12 cellular contexts compared by ENCODE assay signal in genomic region chr1:103489881-103490280, GRCh38. TPM values are rescaled to one million over a fixed set of nuclear protein-coding genes. Genes with fewer than 3 reads are reported as not detected.
A peak's percentile ranks its signal among the peaks of the same experiment; 100 is the strongest.
DNase-seq lines count a peak whose midpoint lies in the region; ATAC-seq, FAIRE-seq and TF ChIP-seq lines count a peak whose summit lies in the region.
"Had no signal": no experiment of that assay in that cellular context is flagged by ENCODE, and none has a peak within 500 bp of the region (broad histone marks: within the 10 kb centered on the region; RNA-seq: fewer than 3 reads in every experiment).

No MANE protein-coding gene starts in this region.

- CTCF ChIA-PET in GM12878 (lab: Yijun Ruan, JAX): no interaction called here
- CTCF ChIA-PET in activated CD8-positive, alpha-beta T cell treated with anti-CD3 and anti-CD28 coated beads for 36 hours (lab: Charles Lee): no interaction called here

- peaks cover 5% of the 10 kb centered on the region for H3K27me3 Mint-ChIP-seq in activated CD8-positive, alpha-beta T cell treated with anti-CD3 and anti-CD28 coated beads for 36 hours

- RAD21 ChIA-PET in GM12878 (lab: Charles Lee; ENCODE audit: unreplicated experiment): no interaction called here

- no peak for TF ChIP-seq EP300 in GM12878 (IDR thresholded peaks at IDR 0.05; ENCODE audit: borderline replicate concordance in 1 of 2, control insufficient read depth in 1 of 2, low read depth in 2 of 2, low read length in 2 of 2)

- TF ChIP-seq CTCF in GM12878 (IDR thresholded peaks at IDR 0.05 in 2 of 3, conservative IDR thresholded peaks at IDR 0.05 in 1 of 3; ENCODE audit: control insufficient read depth in 2 of 3, extremely low read depth in 1 of 3, insufficient read depth in 1 of 3, low read depth in 3 of 3, low read length in 3 of 3) (no peak), mucosa of descending colon (IDR thresholded peaks at IDR 0.05) (no peak)
- no peak for TF ChIP-seq CTCF in activated CD8-positive, alpha-beta T cell treated with anti-CD3 and anti-CD28 coated beads for 36 hours (IDR thresholded peaks at IDR 0.05)

- H3K27ac Mint-ChIP-seq in activated CD8-positive, alpha-beta T cell treated with anti-CD3 and anti-CD28 coated beads for 36 hours: no peak overlapping the region
- H3K27ac Mint-ChIP-seq: mesothelial cell of epicardium had no signal

- H2AFZ ChIP-seq in GM12878 (ENCODE audit: control insufficient read depth, low read depth, low read length): no peak overlapping the region

- H3K4me1 ChIP-seq in GM12878 (ENCODE audit: control insufficient read depth, insufficient read depth, low read length): no peaks in the 10 kb centered on the region
- no peaks in the 10 kb centered on the region for H3K4me1 ChIP-seq in mucosa of descending colon (ENCODE audit: low read depth)
- H3K4me1 ChIP-seq: heart left ventricle had no signal

- SMC1A ChIA-PET in GM12878 (lab: Charles Lee; ENCODE audit: uncharacterized antibody, unreplicated experiment): no interaction called here

- intact Hi-C loops in GM12878 (cut with micrococcal nuclease; ENCODE audit: unreplicated experiment) (no loop called here), mucosa of descending colon (cut with DNase I, micrococcal nuclease) (no loop called here)
- intact Hi-C loops in activated CD8-positive, alpha-beta T cell treated with anti-CD3 and anti-CD28 coated beads for 36 hours (cut with micrococcal nuclease): no loop called here

- DNase-seq in GM12878 (ENCODE audit: low read depth, low spot score): no peak
- peak; percentile 88 for DNase-seq in renal cortical epithelial cell (ENCODE audit: low read depth)
- DNase-seq in mucosa of descending colon: no peak
- no peak for DNase-seq in activated CD8-positive, alpha-beta T cell treated with anti-CD3 and anti-CD28 coated beads for 36 hours
- no peak for DNase-seq in NCI-H2171 treated with DMSO at 0.1 percent for 48 hours (lab: John Stamatoyannopoulos, UW)
- DNase-seq: activated T-cell treated with anti-CD3 and anti-CD28 coated beads, Interleukin-2, amount 50 U/mL, for 1 hour; heart left ventricle; NCI-H1417 had no signal

- H3K4me3 ChIP-seq in GM12878: no peak overlapping the region
- H3K4me3 ChIP-seq in mucosa of descending colon: no peak overlapping the region
- H3K4me3 ChIP-seq: heart left ventricle had no signal

- peak; percentile 82 for ATAC-seq in GM19452 (IDR thresholded peaks at IDR 0.05; ENCODE audit: unreplicated experiment)
- ATAC-seq in HG03135 (IDR thresholded peaks at IDR 0.05; ENCODE audit: unreplicated experiment): peak; percentile 77
- ATAC-seq in GM12878: peak; percentile 39
- ATAC-seq in mucosa of descending colon: no peak
- no peak for ATAC-seq in activated CD8-positive, alpha-beta T cell treated with anti-CD3 and anti-CD28 coated beads for 36 hours
- ATAC-seq: heart left ventricle, sciatic nerve had no signal

- in situ Hi-C loops in GM12878 (cut with MboI): no loop called here

- peaks cover 2% of the 10 kb centered on the region for H3K9me3 Mint-ChIP-seq in activated CD8-positive, alpha-beta T cell treated with anti-CD3 and anti-CD28 coated beads for 36 hours

- BruUV-seq in GM12878 (replicated peaks; lab: Mats Ljungman, UMichigan): no TSS peak

- no peaks in the 10 kb centered on the region for H3K79me2 ChIP-seq in GM12878 (ENCODE audit: control insufficient read depth, insufficient read depth, low read length)

- H3K27ac ChIP-seq in GM12878 (ENCODE audit: control insufficient read depth, insufficient read depth): no peak overlapping the region
- H3K27ac ChIP-seq: heart left ventricle had no signal

- TF ChIP-seq RAD21 in GM12878 (IDR thresholded peaks at IDR 0.05; ENCODE audit: insufficient read depth, low read depth, low read length): no peak

- no peaks in the 10 kb centered on the region for H3K36me3 Mint-ChIP-seq in activated CD8-positive, alpha-beta T cell treated with anti-CD3 and anti-CD28 coated beads for 36 hours (ENCODE audit: low read depth)
- H3K36me3 Mint-ChIP-seq: mesothelial cell of epicardium had no signal

- no peak overlapping the region for H3K9ac ChIP-seq in GM12878 (ENCODE audit: control insufficient read depth, insufficient read depth, low read length)

- FAIRE-seq in GM12878 (lab: Jason Lieb, UNC): no peak

- no peak for TF ChIP-seq POLR2A in GM12878 (IDR thresholded peaks at IDR 0.05; ENCODE audit: low read depth, low read length)

- H4K20me1 ChIP-seq in GM12878 (ENCODE audit: control insufficient read depth, insufficient read depth): no peaks in the 10 kb centered on the region

- H3K27me3 ChIP-seq in GM12878 (replicated peaks in 1 of 2; ENCODE audit: control insufficient read depth in 2 of 2, insufficient read depth in 2 of 2, low read length in 1 of 2): no peaks in the 10 kb centered on the region
- H3K27me3 ChIP-seq: heart left ventricle had no signal

- H3K4me3 Mint-ChIP-seq in activated CD8-positive, alpha-beta T cell treated with anti-CD3 and anti-CD28 coated beads for 36 hours: no peak overlapping the region
- H3K4me3 Mint-ChIP-seq: mesothelial cell of epicardium had no signal

- no peak overlapping the region for H3K4me2 ChIP-seq in GM12878 (ENCODE audit: control insufficient read depth, insufficient read depth)

- POLR2A ChIA-PET in GM12878 (lab: Charles Lee): no interaction called here
- POLR2A ChIA-PET in activated CD8-positive, alpha-beta T cell treated with anti-CD3 and anti-CD28 coated beads for 36 hours (lab: Charles Lee): no interaction called here

- no peaks in the 10 kb centered on the region for H3K36me3 ChIP-seq in GM12878 (ENCODE audit: control insufficient read depth in 2 of 2, insufficient read depth in 2 of 2, low read length in 1 of 2)
- H3K36me3 ChIP-seq in mucosa of descending colon (ENCODE audit: low read depth): no peaks in the 10 kb centered on the region
- H3K36me3 ChIP-seq: heart left ventricle had no signal

- H3K9me3 ChIP-seq in GM12878 (replicated peaks; ENCODE audit: control insufficient read depth, insufficient read depth, low read length): no peaks in the 10 kb centered on the region
- no peaks in the 10 kb centered on the region for H3K9me3 ChIP-seq in mucosa of descending colon

- no peaks in the 10 kb centered on the region for H3K4me1 Mint-ChIP-seq in activated CD8-positive, alpha-beta T cell treated with anti-CD3 and anti-CD28 coated beads for 36 hours (ENCODE audit: low read depth)
- H3K4me1 Mint-ChIP-seq: mesothelial cell of epicardium had no signal

TF ChIP-seq in GM12878, 131 proteins besides CTCF, POLR2A, EP300 and RAD21 (continues in another document):
- no peak for TF ChIP-seq HDAC2 (IDR thresholded peaks at IDR 0.05)
- no peak for TF ChIP-seq ZSCAN29 (IDR thresholded peaks at IDR 0.05)
- no peak for TF ChIP-seq DPF2 (IDR thresholded peaks at IDR 0.05)
- no peak for TF ChIP-seq RELA (IDR thresholded peaks at IDR 0.05; ENCODE audit: borderline replicate concordance, partially characterized antibody)
- TF ChIP-seq PRDM15 (CRISPR knock-in tag; IDR thresholded peaks at IDR 0.05): no peak
- no peak for TF ChIP-seq IRF4 (IDR thresholded peaks at IDR 0.05; ENCODE audit: low read depth, low read length)
- TF ChIP-seq FOXM1 (IDR thresholded peaks at IDR 0.05; ENCODE audit: low read depth, low read length): no peak
- TF ChIP-seq CREM (IDR thresholded peaks at IDR 0.05; ENCODE audit: low read depth): no peak
- TF ChIP-seq GABPA (IDR thresholded peaks at IDR 0.05; ENCODE audit: low read depth): no peak

RNA-seq across cellular contexts. Expression of gene RNPC3, which starts 35.6 kb away (rescaled TPM):
- 201 and 239 TPM in 2 replicates for total RNA-seq in GM12878 (2013; cell fraction: nucleolus; rRNA removed)
- total RNA-seq in GM12878 (2014; rRNA removed): 11.4 and 19.2 TPM in 2 replicates
- 27.5 and 27.6 TPM in 2 replicates for total RNA-seq in GM12878 (2014; rRNA removed; fragmentation: Illumina TruSeq; extraction: Trizol)
- 18.9 TPM in 2 replicates for total RNA-seq in GM12878 (2021)
- 18.4 TPM for polyA plus RNA-seq in GM12878 (2011; ENCODE audit: low read depth)
- polyA plus RNA-seq in GM12878 (2011; rRNA removed): 53.7 and 60.7 TPM in 2 replicates
- 25.7 and 30.5 TPM in 2 replicates for polyA plus RNA-seq in GM12878 (2011; cell fraction: cytosol; rRNA removed)
- polyA plus RNA-seq in GM12878 (2011; cell fraction: nucleus; rRNA removed): 137 and 151 TPM in 2 replicates
- 20.8 and 24.5 TPM in 2 replicates for polyA plus RNA-seq in GM12878 (2012)
- 36.5 and 54.5 TPM in 2 replicates for polyA plus RNA-seq in GM12878 (2014; fragmentation: Illumina TruSeq; extraction: Trizol)
- 10 to 100 TPM; 19.1 to 21.8 TPM for polyA plus RNA-seq in GM12878 (2014; fragmentation: Nextera tagmentation; extraction: Ambion mirVana)
- polyA plus RNA-seq in GM12878 (2014; rRNA removed): 32.1 and 32.5 TPM in 2 replicates
- polyA plus RNA-seq in GM12878 (2016; fragmentation: Nextera tagmentation; extraction: Ambion mirVana): 10 to 100 TPM; 21.5 to 23.6 TPM
- 37.2 and 46.1 TPM in 2 replicates for polyA minus RNA-seq in GM12878 (2011; rRNA and poly(A)+ RNA removed)
- polyA minus RNA-seq in GM12878 (2011; cell fraction: cytosol; rRNA and poly(A)+ RNA removed): 11.5 and 12.9 TPM in 2 replicates
- 63.1 and 75.3 TPM in 2 replicates for polyA minus RNA-seq in GM12878 (2011; cell fraction: nucleus; rRNA and poly(A)+ RNA removed)
- 2.6 and 14.1 TPM in 2 replicates for total RNA-seq in renal cortical epithelial cell
- total RNA-seq in mucosa of descending colon: 10 to 100 TPM; 25.0 to 37.4 (median 32.2) TPM
- 10 to 100 TPM; 22.8 to 23.2 TPM for total RNA-seq in activated CD8-positive, alpha-beta T cell treated with anti-CD3 and anti-CD28 coated beads for 36 hours

Comparison
In these comparisons a context has a peak if more than half of its experiments do, and no peak if none do; other contexts are left out.
1. ATAC-seq: peak in GM19452 (single experiment), HG03135 (single experiment) and GM12878 (single experiment); none in mucosa of descending colon (single experiment) and activated CD8-positive, alpha-beta T cell treated with anti-CD3 and anti-CD28 coated beads for 36 hours (single experiment).